17 cellular contexts compared by ENCODE assay signal in genomic region chr7:42059275-42059674, GRCh38.
DNase-seq lines count a peak whose midpoint lies in the region; ATAC-seq and FAIRE-seq lines count a peak whose summit lies in the region.
"Had no signal": no experiment of that assay in that cellular context is flagged by ENCODE, and none has a peak within 500 bp of the region (broad histone marks: within the 10 kb centered on the region; RNA-seq: fewer than 3 reads in every experiment).

No MANE protein-coding gene starts in this region.

- H4K20me1 ChIP-seq in BLaER1 treated with 17β-estradiol and CSF1 and Interleukin-3, amounts not matched to agents 10 nM and 100 nM = no peaks in the 10 kb centered on the region

- H3K9me3 ChIP-seq in BLaER1 treated with 17β-estradiol and CSF1 and Interleukin-3, amounts not matched to agents 10 nM and 100 nM (replicated peaks in 1 of 11) = peaks cover 7 to 16% (median 12%) of the 10 kb centered on the region in 11 experiments; a peak in 17 of 22 replicates
- H3K9me3 ChIP-seq: BE2C had no signal

- no peak overlapping the region for H3K9ac ChIP-seq in BLaER1 treated with 17β-estradiol and CSF1 and Interleukin-3, amounts not matched to agents 10 nM and 100 nM

- peaks cover 0 to 10% (median 0%) of the 10 kb centered on the region in 11 experiments; a peak in 3 of 22 replicates for H3K36me3 ChIP-seq in BLaER1 treated with 17β-estradiol and CSF1 and Interleukin-3, amounts not matched to agents 10 nM and 100 nM
- H3K36me3 ChIP-seq: BE2C had no signal

- ATAC-seq in HG02938 (IDR thresholded peaks at IDR 0.05; ENCODE audit: unreplicated experiment) = no peak
- ATAC-seq: GM12878, HCT116 had no signal

- peaks cover 8 to 25% (median 15%) of the 10 kb centered on the region in 10 experiments for H3K4me1 ChIP-seq in BLaER1 treated with 17β-estradiol and CSF1 and Interleukin-3, amounts not matched to agents 10 nM and 100 nM
- H3K4me1 ChIP-seq: BE2C had no signal

- no peak overlapping the region for H3K4me3 ChIP-seq in BLaER1 treated with 17β-estradiol and CSF1 and Interleukin-3, amounts not matched to agents 10 nM and 100 nM
- H3K4me3 ChIP-seq: GM12878 had no signal

- no peaks in the 10 kb centered on the region for H3K27me3 ChIP-seq in BLaER1 treated with 17β-estradiol and CSF1 and Interleukin-3, amounts not matched to agents 10 nM and 100 nM
- H3K27me3 ChIP-seq: BE2C had no signal

- DNase-seq in frontal cortex (ENCODE audit: low spot score in 2 of 2) (no peak), cortex of kidney (lab: John Stamatoyannopoulos, UW) (no peak), NCI-H1105 (lab: John Stamatoyannopoulos, UW) (no peak), DMS153 treated with DMSO at 0.1 percent for 48 hours (lab: John Stamatoyannopoulos, UW; ENCODE audit: unreplicated experiment) (no peak)
- DNase-seq: ACHN; BE2C; CD4-positive, alpha-beta memory T cell; DMS153; DMS79 treated with DMSO at 0.1 percent for 48 hours; GOT3; H7; HFFc6 had no signal

- peak overlapping the region in 1 of 11 experiments; percentile 9; a peak in 2 of 22 replicates for H3K27ac ChIP-seq in BLaER1 treated with 17β-estradiol and CSF1 and Interleukin-3, amounts not matched to agents 10 nM and 100 nM

- FAIRE-seq in TTC549 (lab: Jason Lieb, UNC) (peak; percentile 26), frontal cortex (lab: Jason Lieb, UNC) (peak; percentile 95)
- FAIRE-seq: GM12878 had no signal

- H3K4me2 ChIP-seq in BLaER1 treated with 17β-estradiol and CSF1 and Interleukin-3, amounts not matched to agents 10 nM and 100 nM = peak overlapping the region; percentile 44 to 72 (median 57); a peak in 21 of 22 replicates
